31 cellular contexts compared by ENCODE assay signal in the genomic region with DNA sequence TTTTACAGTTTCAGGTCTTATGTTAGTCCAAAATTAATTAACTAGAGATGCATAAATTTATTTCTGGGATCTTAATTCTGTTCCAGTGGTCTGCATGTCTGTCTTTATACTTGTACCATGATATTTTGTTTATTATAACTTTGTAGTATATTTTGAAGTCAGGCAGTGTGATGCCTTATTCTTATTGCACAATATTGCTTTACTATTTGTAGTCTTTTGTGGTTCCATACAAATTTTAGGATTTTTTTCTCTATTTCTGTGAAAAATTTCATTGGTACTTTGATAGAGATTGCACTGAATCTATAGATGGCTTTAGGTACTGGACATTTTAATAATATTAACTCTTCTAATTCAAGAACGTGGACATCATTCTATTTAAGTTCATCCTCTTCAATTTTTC.
DNase-seq lines count a peak whose midpoint lies in the region; ATAC-seq, FAIRE-seq and TF ChIP-seq lines count a peak whose summit lies in the region.
"Had no signal": no experiment of that assay in that cellular context is flagged by ENCODE, and none has a peak within 500 bp of the region (broad histone marks: within the 10 kb centered on the region; RNA-seq: fewer than 3 reads in every experiment).

No MANE protein-coding gene starts in this region.

- H3K4me3 ChIP-seq in HepG2 (replicated peaks in 1 of 3; ENCODE audit: insufficient read depth in 1 of 3, low read depth in 2 of 3, low read length in 3 of 3) (no peak overlapping the region), right lobe of liver (no peak overlapping the region), K562 (no peak overlapping the region)
- H3K4me3 ChIP-seq: A549; BLaER1; BLaER1 treated with 17β-estradiol and CSF1 and Interleukin-3, amounts not matched to agents 10 nM and 100 nM had no signal

- no peak overlapping the region for H3K9ac ChIP-seq in HepG2 (ENCODE audit: insufficient read depth, low read depth, low read length)
- no peak overlapping the region for H3K9ac ChIP-seq in K562 (ENCODE audit: insufficient read depth in 1 of 2, low read depth in 2 of 2, low read length in 2 of 2)
- H3K9ac ChIP-seq: BLaER1; BLaER1 treated with 17β-estradiol and CSF1 and Interleukin-3, amounts not matched to agents 10 nM and 100 nM had no signal

- POLR2A ChIA-PET in HepG2 (lab: Yijun Ruan, JAX) (no interaction called here), K562 (lab: Yijun Ruan, JAX) (no interaction called here)

- H3K27me3 ChIP-seq in HepG2 (ENCODE audit: control insufficient read depth in 1 of 2, insufficient read depth in 2 of 2, low read length in 2 of 2) (no peaks in the 10 kb centered on the region), right lobe of liver (no peaks in the 10 kb centered on the region), K562 (ENCODE audit: control insufficient read depth in 2 of 2, insufficient read depth in 2 of 2, low read length in 2 of 2) (no peaks in the 10 kb centered on the region)
- H3K27me3 ChIP-seq: BE2C; BLaER1; BLaER1 treated with 17β-estradiol and CSF1 and Interleukin-3, amounts not matched to agents 10 nM and 100 nM had no signal

- H4K20me1 ChIP-seq in HepG2 (ENCODE audit: insufficient read depth, low read length) = no peaks in the 10 kb centered on the region
- no peaks in the 10 kb centered on the region for H4K20me1 ChIP-seq in K562 (replicated peaks; ENCODE audit: control insufficient read depth, insufficient read depth, low read length)
- H4K20me1 ChIP-seq: BLaER1; BLaER1 treated with 17β-estradiol and CSF1 and Interleukin-3, amounts not matched to agents 10 nM and 100 nM had no signal

- H3K27ac ChIP-seq in HepG2 (ENCODE audit: extremely low read length, insufficient read depth, low read length) (no peak overlapping the region), right lobe of liver (no peak overlapping the region), 22Rv1 (peak overlapping the region; percentile 54), K562 (ENCODE audit: extremely low read depth, low read depth, low read length) (no peak overlapping the region)
- H3K27ac ChIP-seq: A549; BLaER1; BLaER1 treated with 17β-estradiol and CSF1 and Interleukin-3, amounts not matched to agents 10 nM and 100 nM; C4-2B had no signal

- CTCF ChIA-PET in HepG2 (lab: Yijun Ruan, JAX; ENCODE audit: low intra/inter-chr PET ratio, low total read pairs) (no interaction called here), K562 (lab: Yijun Ruan, JAX; ENCODE audit: low intra/inter-chr PET ratio) (interaction anchor here (0.6 kb wide), 1 partner anchor 99 kb away, joined by 3 read pairs; no protein-coding TSS in a partner anchor)

- TF ChIP-seq CTCF in HepG2 (CRISPR knock-in tag; IDR thresholded peaks at IDR 0.05) (no peak), right lobe of liver (IDR thresholded peaks at IDR 0.05) (no peak), 22Rv1 (IDR thresholded peaks at IDR 0.05) (no peak), K562 (IDR thresholded peaks at IDR 0.05 in 2 of 3, conservative IDR thresholded peaks at IDR 0.05 in 1 of 3; ENCODE audit: insufficient read depth in 2 of 3, low read depth in 1 of 3, low read length in 3 of 3) (no peak)

- H3K79me2 ChIP-seq in HepG2 (ENCODE audit: insufficient read depth, low read length) (no peaks in the 10 kb centered on the region), K562 (ENCODE audit: control insufficient read depth, insufficient read depth, low read length) (no peaks in the 10 kb centered on the region)

- in situ Hi-C loops in HepG2 (cut with HindIII; ENCODE audit: extremely low pct_ligation_motif_present, low pct_unique_long_range_greater_than_20kb) (no loop called here), K562 (cut with MboI) (no loop called here)

- FAIRE-seq in HepG2 (lab: Jason Lieb, UNC) = no peak
- FAIRE-seq in K562 (lab: Jason Lieb, UNC) = no peak
- FAIRE-seq: A204.1, A549, D721Med had no signal

- BruUV-seq in HepG2 (replicated peaks; lab: Mats Ljungman, UMichigan) (no TSS peak), K562 (replicated peaks; lab: Mats Ljungman, UMichigan) (no TSS peak)

- TF ChIP-seq EP300 in HepG2 (IDR thresholded peaks at IDR 0.05; ENCODE audit: low read depth in 2 of 2, low read length in 2 of 2) = no peak
- no peak for TF ChIP-seq EP300 in HepG2 (CRISPR knock-in tag; IDR thresholded peaks at IDR 0.05; ENCODE audit: borderline replicate concordance)
- TF ChIP-seq EP300 in K562 (IDR thresholded peaks at IDR 0.05; ENCODE audit: low read length) = no peak

- no peaks in the 10 kb centered on the region for H3K36me3 ChIP-seq in HepG2 (replicated peaks in 1 of 2; ENCODE audit: control insufficient read depth in 1 of 2, insufficient read depth in 2 of 2, low read length in 2 of 2)
- no peaks in the 10 kb centered on the region for H3K36me3 ChIP-seq in right lobe of liver
- H3K36me3 ChIP-seq in K562 (ENCODE audit: control insufficient read depth, insufficient read depth, low read length) = no peaks in the 10 kb centered on the region
- H3K36me3 ChIP-seq: BE2C; BLaER1; BLaER1 treated with 17β-estradiol and CSF1 and Interleukin-3, amounts not matched to agents 10 nM and 100 nM had no signal

- no peak overlapping the region for H2AFZ ChIP-seq in HepG2 (ENCODE audit: low read length)
- H2AFZ ChIP-seq in K562 (ENCODE audit: low read depth, low read length) = no peak overlapping the region

- no peaks in the 10 kb centered on the region for H3K9me3 ChIP-seq in HepG2 (ENCODE audit: low read length)
- no peaks in the 10 kb centered on the region for H3K9me3 ChIP-seq in right lobe of liver
- H3K9me3 ChIP-seq in K562 (replicated peaks; ENCODE audit: control insufficient read depth, insufficient read depth, low read depth, low read length) = no peaks in the 10 kb centered on the region
- H3K9me3 ChIP-seq: A549; BE2C; BLaER1; BLaER1 treated with 17β-estradiol and CSF1 and Interleukin-3, amounts not matched to agents 10 nM and 100 nM; Caco-2 had no signal

- H3K4me2 ChIP-seq in HepG2 (ENCODE audit: low read depth, low read length) = no peak overlapping the region
- no peak overlapping the region for H3K4me2 ChIP-seq in K562 (ENCODE audit: insufficient read depth, low read length)
- H3K4me2 ChIP-seq: A549; BLaER1; BLaER1 treated with 17β-estradiol and CSF1 and Interleukin-3, amounts not matched to agents 10 nM and 100 nM had no signal

- no peaks in the 10 kb centered on the region for H3K9me1 ChIP-seq in K562 (ENCODE audit: control insufficient read depth, insufficient read depth, low read length)

- ATAC-seq in HepG2 (no peak), right lobe of liver (no peak), K562 (no peak)
- ATAC-seq: A549; CD8-positive, alpha-beta T cell had no signal

- TF ChIP-seq POLR2A in HepG2 (IDR thresholded peaks at IDR 0.05; ENCODE audit: insufficient read depth in 1 of 2, low read depth in 2 of 2, low read length in 2 of 2) (no peak), right lobe of liver (IDR thresholded peaks at IDR 0.05) (no peak), K562 (conservative IDR thresholded peaks at IDR 0.05) (no peak)

- TF ChIP-seq RAD21 in HepG2 (CRISPR knock-in tag; IDR thresholded peaks at IDR 0.05) (no peak), K562 (CRISPR knock-in tag; conservative IDR thresholded peaks at IDR 0.05 in 1 of 2, IDR thresholded peaks at IDR 0.05 in 1 of 2) (no peak)

- 5% methylated on average over 1 of the region's 1 CpG for WGBS in HepG2 (ENCODE audit: low lambda C conversion rate)
- WGBS in right lobe of liver (ENCODE audit: insufficient coverage, low coverage, low lambda C conversion rate, missing lambda C conversion rate) = 22% methylated on average over 1 of the region's 1 CpG
- WGBS in K562 (ENCODE audit: insufficient coverage, low coverage, missing lambda C conversion rate) = 1% methylated on average over 1 of the region's 1 CpG

- no peak for DNase-seq in HepG2 (ENCODE audit: low spot score)
- DNase-seq in right lobe of liver = no peak
- DNase-seq in K562 (ENCODE audit: extremely low read depth in 1 of 4, low spot score in 3 of 4) = no peak
- DNase-seq in NCI-H1930 (lab: John Stamatoyannopoulos, UW) = no peak
- DNase-seq in glomerular visceral epithelial cell (ENCODE audit: extremely low spot score) = no peak
- DNase-seq: 8988T; ACHN; AML-193; BE2C; C1 segment of cervical spinal cord; Caco-2; Calu3; CD4-positive, alpha-beta memory T cell; CD4-positive, alpha-beta T cell; CD4-positive, CD25-positive, alpha-beta regulatory T cell; CD8-positive, alpha-beta memory T cell; CD8-positive, alpha-beta T cell; COR-L47; DMS 273 treated with DMSO at 0.1 percent for 48 hours; DMS153; DMS79; DMS79 treated with DMSO at 0.1 percent for 48 hours; DND-41; EL had no signal

- intact Hi-C loops in HepG2 (cut with micrococcal nuclease; ENCODE audit: unreplicated experiment) (no loop called here), right lobe of liver (cut with DNase I) (no loop called here), K562 (cut with micrococcal nuclease) (loop anchor here (5.0 kb wide), 1 partner anchor 85 kb away; no protein-coding TSS in a partner anchor)

- no peaks in the 10 kb centered on the region for H3K4me1 ChIP-seq in HepG2 (ENCODE audit: insufficient read depth, low read length)
- no peaks in the 10 kb centered on the region for H3K4me1 ChIP-seq in right lobe of liver
- H3K4me1 ChIP-seq in K562 (replicated peaks in 1 of 2; ENCODE audit: control insufficient read depth in 2 of 2, insufficient read depth in 2 of 2, low read length in 2 of 2) = no peaks in the 10 kb centered on the region
- H3K4me1 ChIP-seq: A549; BE2C; BLaER1; BLaER1 treated with 17β-estradiol and CSF1 and Interleukin-3, amounts not matched to agents 10 nM and 100 nM; Caco-2 had no signal

TF ChIP-seq in HepG2, 621 proteins besides CTCF, POLR2A, EP300 and RAD21 (continues in another document):
- TF ChIP-seq, protein P1, sequence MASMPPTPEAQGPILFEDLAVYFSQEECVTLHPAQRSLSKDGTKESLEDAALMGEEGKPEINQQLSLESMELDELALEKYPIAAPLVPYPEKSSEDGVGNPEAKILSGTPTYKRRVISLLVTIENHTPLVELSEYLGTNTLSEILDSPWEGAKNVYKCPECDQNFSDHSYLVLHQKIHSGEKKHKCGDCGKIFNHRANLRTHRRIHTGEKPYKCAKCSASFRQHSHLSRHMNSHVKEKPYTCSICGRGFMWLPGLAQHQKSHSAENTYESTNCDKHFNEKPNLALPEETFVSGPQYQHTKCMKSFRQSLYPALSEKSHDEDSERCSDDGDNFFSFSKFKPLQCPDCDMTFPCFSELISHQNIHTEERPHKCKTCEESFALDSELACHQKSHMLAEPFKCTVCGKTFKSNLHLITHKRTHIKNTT (CRISPR knock-in tag; IDR thresholded peaks at IDR 0.05) = no peak

TF ChIP-seq in K562, 482 proteins besides CTCF, POLR2A, EP300 and RAD21 (continues in another document):
- TF ChIP-seq ARID1B (IDR thresholded peaks at IDR 0.05) = no peak
